Comparison of ENCODE assay signal across 8 cellular contexts in genomic region chr12:52032431-52032796, GRCh38. TPM values are rescaled to one million over a fixed set of nuclear protein-coding genes. Genes with fewer than 3 reads are reported as not detected.
DNase-seq lines count a peak whose midpoint lies in the region; ATAC-seq and TF ChIP-seq lines count a peak whose summit lies in the region.

No MANE protein-coding gene starts in this region.

- H3K27ac ChIP-seq in BLaER1 treated with 17β-estradiol and CSF1 and Interleukin-3, amounts not matched to agents 10 nM and 100 nM, result peak overlapping the region in 2 of 11 experiments; percentile 32 to 33; a peak in 2 of 22 replicates
- H3K27ac ChIP-seq in body of pancreas (peak overlapping the region; percentile 92 to 96 (median 94)), spleen (peak overlapping the region; percentile 75 to 89 (median 86))

- peaks cover 0 to 7% (median 0%) of the 10 kb centered on the region in 11 experiments; a peak in 1 of 22 replicates for H4K20me1 ChIP-seq in BLaER1 treated with 17β-estradiol and CSF1 and Interleukin-3, amounts not matched to agents 10 nM and 100 nM

- peak; percentile 41 for ATAC-seq in body of pancreas

- H3K36me3 ChIP-seq in BLaER1 treated with 17β-estradiol and CSF1 and Interleukin-3, amounts not matched to agents 10 nM and 100 nM, result no peaks in the 10 kb centered on the region
- H3K36me3 ChIP-seq in body of pancreas (replicated peaks in 1 of 2; ENCODE audit: insufficient read depth in 1 of 2, low read depth in 2 of 2) (no peaks in the 10 kb centered on the region), kidney epithelial cell (ENCODE audit: control insufficient read depth, insufficient read depth, low read length) (no peaks in the 10 kb centered on the region), spleen (no peaks in the 10 kb centered on the region)

- peak overlapping the region in 6 of 10 experiments; percentile 10 to 36 (median 29); a peak in 8 of 20 replicates for H3K4me3 ChIP-seq in BLaER1 treated with 17β-estradiol and CSF1 and Interleukin-3, amounts not matched to agents 10 nM and 100 nM
- H3K4me3 ChIP-seq in LNCaP clone FGC (ENCODE audit: low read depth, low read length), result peak overlapping the region; percentile 40
- H3K4me3 ChIP-seq in body of pancreas, result no peak overlapping the region
- peak overlapping the region; percentile 18 for H3K4me3 ChIP-seq in kidney epithelial cell (ENCODE audit: low read depth, low read length)
- peak overlapping the region in 5 of 8 donors; percentile 29 to 60 (median 30) for H3K4me3 ChIP-seq in spleen

- peak overlapping the region in 3 of 11 experiments; percentile 4 to 31 (median 20); a peak in 1 of 22 replicates for H3K9ac ChIP-seq in BLaER1 treated with 17β-estradiol and CSF1 and Interleukin-3, amounts not matched to agents 10 nM and 100 nM

- WGBS in body of pancreas, 2 donors, result 0 to 2% methylated on average over 5 of the region's 5 CpGs
- WGBS in spleen, 5 donors, result 8 to 16% (median 15%) methylated on average over 5 of the region's 5 CpGs

- intact Hi-C loops in body of pancreas (cut with DNase I) (no loop called here), spleen (cut with DNase I; ENCODE audit: low total_unique reads) (no loop called here), posterior vena cava (cut with DNase I) (no loop called here)

- H3K9me3 ChIP-seq in BLaER1 treated with 17β-estradiol and CSF1 and Interleukin-3, amounts not matched to agents 10 nM and 100 nM (replicated peaks in 1 of 11), result no peaks in the 10 kb centered on the region
- no peaks in the 10 kb centered on the region for H3K9me3 ChIP-seq in body of pancreas
- no peaks in the 10 kb centered on the region for H3K9me3 ChIP-seq in spleen

- in situ Hi-C loops in GM13977 (cut with MboI; ENCODE audit: low pct_unique_long_range_greater_than_20kb, low sequenced_read_pairs, unreplicated experiment), result loop anchor here (10.0 kb wide), 1 partner anchor 52 kb away; no protein-coding TSS in a partner anchor

- H3K27me3 ChIP-seq in BLaER1 treated with 17β-estradiol and CSF1 and Interleukin-3, amounts not matched to agents 10 nM and 100 nM, result peaks cover 0 to 8% (median 0%) of the 10 kb centered on the region in 11 experiments; a peak in 2 of 22 replicates
- no peaks in the 10 kb centered on the region for H3K27me3 ChIP-seq in body of pancreas
- H3K27me3 ChIP-seq in kidney epithelial cell (ENCODE audit: control insufficient read depth, insufficient read depth, low read length), result peaks cover 5% of the 10 kb centered on the region
- peaks cover 0 to 12% (median 0%) of the 10 kb centered on the region in 7 donors for H3K27me3 ChIP-seq in spleen (replicated peaks in 1 of 7)

- H3K4me1 ChIP-seq in BLaER1 treated with 17β-estradiol and CSF1 and Interleukin-3, amounts not matched to agents 10 nM and 100 nM, result peaks cover 28 to 86% (median 79%) of the 10 kb centered on the region in 10 experiments
- H3K4me1 ChIP-seq in body of pancreas (peaks cover 29% of the 10 kb centered on the region), spleen (peaks cover 16 to 55% (median 45%) of the 10 kb centered on the region in 6 donors)

- peak overlapping the region; percentile 58 to 100 (median 91) for H3K4me2 ChIP-seq in BLaER1 treated with 17β-estradiol and CSF1 and Interleukin-3, amounts not matched to agents 10 nM and 100 nM

- TF ChIP-seq CTCF in LNCaP clone FGC (IDR thresholded peaks at IDR 0.05; ENCODE audit: control insufficient read depth, extremely low read depth, insufficient read depth) (no peak), body of pancreas (IDR thresholded peaks at IDR 0.05) (no peak), kidney epithelial cell (IDR thresholded peaks at IDR 0.05; ENCODE audit: insufficient read depth, low read length, poor library complexity, severe bottlenecking) (no peak), spleen (IDR thresholded peaks at IDR 0.05 in 8 of 11, conservative IDR thresholded peaks at IDR 0.05 in 3 of 11) (no peak), GM13977 (IDR thresholded peaks at IDR 0.05; ENCODE audit: extremely low read depth, insufficient read depth, missing control alignments) (no peak)

- TF ChIP-seq POLR2A in body of pancreas (IDR thresholded peaks at IDR 0.05) (no peak), spleen (IDR thresholded peaks at IDR 0.05) (no peak)

- DNase-seq in LNCaP clone FGC (ENCODE audit: low read depth), result peak; percentile 74
- DNase-seq in body of pancreas, result peak; percentile 75 to 89 (median 86)
- no peak for DNase-seq in kidney epithelial cell (ENCODE audit: low read depth)
- no peak for DNase-seq in spleen
- no peak for DNase-seq in GM13977 (ENCODE audit: low spot score)
- DNase-seq in posterior vena cava (ENCODE audit: low spot score), result no peak
- no peak for DNase-seq in SIG-M5 (lab: John Stamatoyannopoulos, UW)

RNA-seq across cellular contexts. Expression of gene NR4A1, which starts 18.8 kb away (rescaled TPM):
- total RNA-seq in body of pancreas (100 to 1,000 TPM in 1 of 2 donors, 10 to 100 TPM in 1; 36.6 to 253 TPM), kidney epithelial cell (9.2 and 11.2 TPM in 2 replicates), spleen (100 to 1,000 TPM in 1 of 7 donors, 10 to 100 TPM in 6; 12.0 to 113 (median 58.4) TPM), posterior vena cava (100 to 1,000 TPM; 197 to 567 TPM)
- 10 to 100 TPM; 11.8 to 43.5 (median 13.7) TPM for polyA plus RNA-seq in spleen

RNA-seq across cellular contexts. Expression of gene TAMALIN, which starts 25.7 kb away (rescaled TPM):
- total RNA-seq in body of pancreas (10 to 100 TPM in 1 of 2 donors, 1 to 10 TPM in 1; 7.0 to 19.4 TPM), kidney epithelial cell (3.4 and 5.1 TPM in 2 replicates), spleen (100 to 1,000 TPM in 1 of 7 donors, 10 to 100 TPM in 6; 31.7 to 141 (median 69.5) TPM), posterior vena cava (10 to 100 TPM; 38.0 to 50.6 TPM)
- polyA plus RNA-seq in spleen, result 10 to 100 TPM; 25.5 to 38.2 (median 35.2) TPM

RNA-seq across cellular contexts. Expression of gene ATG101, which starts 37.4 kb away (rescaled TPM):
- total RNA-seq in body of pancreas, result 10 to 100 TPM; 25.7 to 25.9 TPM
- 77.8 and 83.1 TPM in 2 replicates for total RNA-seq in kidney epithelial cell
- 10 to 100 TPM; 23.5 to 40.1 (median 32.3) TPM for total RNA-seq in spleen
- 10 to 100 TPM; 32.0 to 81.1 (median 35.3) TPM for polyA plus RNA-seq in spleen
- total RNA-seq in posterior vena cava, result 10 to 100 TPM; 26.4 to 30.8 TPM

RNA-seq across cellular contexts. Expression of gene SMIM41, which starts 47.1 kb away (rescaled TPM):
- under 1 TPM; 0.26 to 0.66 TPM for total RNA-seq in body of pancreas
- 0.34 TPM in 1 of 2 replicates, not detected in the other for total RNA-seq in kidney epithelial cell
- total RNA-seq in spleen, result 1 to 10 TPM in 6 of 7 donors, under 1 TPM in 1; 0.64 to 8.1 (median 4.9) TPM
- 1 to 10 TPM in 2 of 3 donors, under 1 TPM in 1; 0.85 to 1.7 (median 1.1) TPM for polyA plus RNA-seq in spleen
- total RNA-seq in posterior vena cava, result under 1 TPM in 1 of 2 donors, not detected in 1; 0.19 TPM

Comparison
In these comparisons a context has a peak if more than half of its experiments do, and no peak if none do; other contexts are left out.
1. H3K4me3 ChIP-seq: peak in BLaER1 treated with 17β-estradiol and CSF1 and Interleukin-3, amounts not matched to agents 10 nM and 100 nM (6 of 10), LNCaP clone FGC (single experiment), kidney epithelial cell (single experiment) and spleen (5 of 8); none in body of pancreas (0 of 2).
2. DNase-seq: peak in LNCaP clone FGC (single experiment) and body of pancreas (4 of 4); none in kidney epithelial cell (single experiment), spleen (single experiment), GM13977 (single experiment), posterior vena cava (single experiment) and SIG-M5 (single experiment).